ENCODE assay signal across 19 cellular contexts in the genomic region with DNA sequence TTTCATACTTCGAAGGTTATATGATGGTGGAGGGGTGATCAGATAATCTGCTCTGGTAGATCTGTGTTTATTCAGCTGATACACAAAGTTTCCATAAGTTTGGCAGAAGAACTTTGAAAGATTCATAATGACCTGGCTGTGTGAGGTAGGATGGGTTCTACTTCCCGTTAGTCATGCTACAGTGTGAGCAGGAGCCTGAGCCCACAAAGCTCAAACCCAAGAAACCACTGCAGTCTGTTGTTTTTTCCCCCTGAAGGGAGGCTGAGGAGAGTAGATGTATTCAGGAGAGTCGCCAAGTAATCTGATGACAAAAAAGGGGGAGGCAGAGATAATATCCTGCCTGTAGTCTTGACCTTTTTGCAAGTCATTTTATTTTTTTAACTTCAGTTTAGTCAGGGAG. TPM values are rescaled to one million over a fixed set of nuclear protein-coding genes. Genes with fewer than 3 reads are reported as not detected.
DNase-seq lines count a peak whose midpoint lies in the region; ATAC-seq and TF ChIP-seq lines count a peak whose summit lies in the region.
"Had no signal": no experiment of that assay in that cellular context is flagged by ENCODE, and none has a peak within 500 bp of the region (broad histone marks: within the 10 kb centered on the region; RNA-seq: fewer than 3 reads in every experiment).

No MANE protein-coding gene starts in this region.

- H3K27ac ChIP-seq in brain microvascular endothelial cell: no peak overlapping the region
- no peak overlapping the region for H3K27ac ChIP-seq in coronary artery
- H3K27ac ChIP-seq: dorsolateral prefrontal cortex, gastroesophageal sphincter, transverse colon had no signal

- H3K4me3 Mint-ChIP-seq in natural killer cell: no peak overlapping the region
- H3K4me3 Mint-ChIP-seq: activated naive CD4-positive, alpha-beta T cell treated with anti-CD3 and anti-CD28 coated beads for 36 hours; CD4-positive, alpha-beta memory T cell; naive thymus-derived CD8-positive, alpha-beta T cell had no signal

- no peaks in the 10 kb centered on the region for H3K36me3 Mint-ChIP-seq in natural killer cell
- H3K36me3 Mint-ChIP-seq: CD4-positive, alpha-beta memory T cell had no signal

- ATAC-seq in natural killer cell: peak in 2 of 3 donors; percentile 46 to 74
- no peak for ATAC-seq in GM21360 (IDR thresholded peaks at IDR 0.05; ENCODE audit: unreplicated experiment)
- ATAC-seq in GM21447 (IDR thresholded peaks at IDR 0.05; ENCODE audit: unreplicated experiment): no peak
- ATAC-seq: gastroesophageal sphincter; K562; left colon; naive thymus-derived CD8-positive, alpha-beta T cell; sciatic nerve had no signal

- H3K9me3 Mint-ChIP-seq in natural killer cell: peaks cover 0 to 2% of the 10 kb centered on the region in 2 donors

- TF ChIP-seq CTCF in brain microvascular endothelial cell (IDR thresholded peaks at IDR 0.05; ENCODE audit: low read depth, low read length, missing control alignments) (no peak), natural killer cell (IDR thresholded peaks at IDR 0.05) (no peak), coronary artery (IDR thresholded peaks at IDR 0.05) (no peak)

- intact Hi-C loops in natural killer cell (cut with micrococcal nuclease): no loop called here

- H3K36me3 ChIP-seq in brain microvascular endothelial cell (replicated peaks): no peaks in the 10 kb centered on the region
- H3K36me3 ChIP-seq: gastroesophageal sphincter, transverse colon had no signal

- H3K4me1 Mint-ChIP-seq in natural killer cell: peaks cover 9 to 26% of the 10 kb centered on the region in 2 donors

- peaks cover 0 to 3% of the 10 kb centered on the region in 2 donors for H3K27me3 Mint-ChIP-seq in natural killer cell (ENCODE audit: low read depth in 2 of 2)

- DNase-seq in H4 (ENCODE audit: low spot score): peak; percentile 31
- DNase-seq in OCI-M1 (lab: John Stamatoyannopoulos, UW): peak; percentile 33
- peak; percentile 78 for DNase-seq in brain microvascular endothelial cell
- no peak for DNase-seq in natural killer cell
- no peak for DNase-seq in coronary artery (ENCODE audit: low spot score)
- DNase-seq in NCI-H510A (lab: John Stamatoyannopoulos, UW): no peak
- DNase-seq: activated CD4-positive, CD25-positive, alpha-beta regulatory T cell treated with anti-CD3 and anti-CD28 coated beads, Interleukin-2, amount 50 U/mL, for 72 hours; activated naive CD4-positive, alpha-beta T cell treated with anti-CD3 and anti-CD28 coated beads for 36 hours; CD4-positive, alpha-beta memory T cell; dorsolateral prefrontal cortex; left colon; naive thymus-derived CD8-positive, alpha-beta T cell; NCI-H1930; transverse colon had no signal

- no peaks in the 10 kb centered on the region for H3K27me3 ChIP-seq in brain microvascular endothelial cell (replicated peaks)
- H3K27me3 ChIP-seq: dorsolateral prefrontal cortex, gastroesophageal sphincter, transverse colon had no signal

- H3K4me3 ChIP-seq in brain microvascular endothelial cell (ENCODE audit: low read depth, low read length): no peak overlapping the region
- H3K4me3 ChIP-seq in coronary artery: no peak overlapping the region
- H3K4me3 ChIP-seq: dorsolateral prefrontal cortex, gastroesophageal sphincter, K562, transverse colon had no signal

- in situ Hi-C loops in brain microvascular endothelial cell (cut with HindIII; ENCODE audit: low pct_ligation_motif_present, low sequenced_read_pairs): no loop called here

- no peak overlapping the region for H3K27ac Mint-ChIP-seq in natural killer cell
- H3K27ac Mint-ChIP-seq: activated naive CD4-positive, alpha-beta T cell treated with anti-CD3 and anti-CD28 coated beads for 36 hours; CD4-positive, alpha-beta memory T cell; naive thymus-derived CD8-positive, alpha-beta T cell had no signal

RNA-seq across cellular contexts. Expression of a gene that starts 52.8 kb away (rescaled TPM):
- total RNA-seq in H4 (2014; rRNA removed; shearing (Covaris generic)): 34.5 and 36.8 TPM in 2 replicates
- 10 to 100 TPM; 53.1 to 73.1 (median 58.0) TPM for total RNA-seq in natural killer cell

Comparison
In these comparisons a context has a peak if more than half of its experiments do, and no peak if none do; other contexts are left out.
1. DNase-seq: peak in H4 (single experiment), OCI-M1 (single experiment) and brain microvascular endothelial cell (single experiment); none in natural killer cell (single experiment), coronary artery (single experiment) and NCI-H510A (single experiment).
2. ATAC-seq: peak in natural killer cell (2 of 3); none in GM21360 (single experiment) and GM21447 (single experiment).